ENCODE assay signal across 17 cellular contexts in genomic region chr4:55087016-55087929, GRCh38. TPM values are rescaled to one million over a fixed set of nuclear protein-coding genes. Genes with fewer than 3 reads are reported as not detected.
A peak's percentile ranks its signal among the peaks of the same experiment; 100 is the strongest.
DNase-seq lines count a peak whose midpoint lies in the region; ATAC-seq and TF ChIP-seq lines count a peak whose summit lies in the region.
"Had no signal": no experiment of that assay in that cellular context is flagged by ENCODE, and none has a peak within 500 bp of the region (broad histone marks: within the 10 kb centered on the region; RNA-seq: fewer than 3 reads in every experiment).

No MANE protein-coding gene starts in this region.

- no peak overlapping the region for H3K9ac ChIP-seq in H9 (ENCODE audit: extremely low read depth, insufficient read length, low read length)

- H3K4me1 Mint-ChIP-seq in H9 (peaks cover 13 to 26% of the 10 kb centered on the region in 2 experiments), natural killer cell (peaks cover 0 to 5% of the 10 kb centered on the region in 2 donors)
- H3K4me1 Mint-ChIP-seq in activated CD4-positive, alpha-beta memory T cell treated with anti-CD3 and anti-CD28 coated beads for 36 hours (ENCODE audit: low read depth): no peaks in the 10 kb centered on the region
- H3K4me1 Mint-ChIP-seq: activated T-helper 17 cell treated with anti-CD3 and anti-CD28 coated beads, Interleukin-2, amount 50 U/mL, for 72 hours; T-helper 17 cell had no signal

- H3K27me3 Mint-ChIP-seq in H9 (ENCODE audit: low read depth): no peaks in the 10 kb centered on the region
- no peaks in the 10 kb centered on the region for H3K27me3 Mint-ChIP-seq in natural killer cell (ENCODE audit: low read depth in 2 of 2)
- H3K27me3 Mint-ChIP-seq in activated CD4-positive, alpha-beta memory T cell treated with anti-CD3 and anti-CD28 coated beads for 36 hours: no peaks in the 10 kb centered on the region

- DNase-seq in H9 (no peak), astrocyte of the spinal cord (ENCODE audit: low read depth, low spot score) (peak; percentile 32), globus pallidus (ENCODE audit: low spot score) (peak; percentile 83), pons (ENCODE audit: low spot score) (peak; percentile 94), natural killer cell (no peak), NCI-H1092 treated with DMSO at 0.1 percent for 48 hours (lab: John Stamatoyannopoulos, UW) (no peak), thyroid gland (no peak)
- DNase-seq in activated CD4-positive, alpha-beta memory T cell treated with anti-CD3 and anti-CD28 coated beads for 36 hours: no peak
- DNase-seq: Caco-2, glutamatergic neuron, Kasumi-1, mucosa of descending colon, NCI-H226, T-helper 17 cell had no signal

- TF ChIP-seq CTCF in H9 (conservative IDR thresholded peaks at IDR 0.05) (no peak), astrocyte of the spinal cord (IDR thresholded peaks at IDR 0.05; ENCODE audit: low read depth, low read length) (no peak), natural killer cell (IDR thresholded peaks at IDR 0.05) (no peak), thyroid gland (IDR thresholded peaks at IDR 0.05) (no peak)

- in situ Hi-C loops in astrocyte of the spinal cord (cut with HindIII; ENCODE audit: low sequenced_read_pairs): no loop called here

- no peak overlapping the region for H3K14ac ChIP-seq in H9 (ENCODE audit: insufficient read depth, low read length)

- no peaks in the 10 kb centered on the region for H4K20me1 ChIP-seq in H9 (ENCODE audit: control insufficient read depth, insufficient read depth, insufficient read length)

- no peak overlapping the region for H3K23ac ChIP-seq in H9 (ENCODE audit: insufficient read length, low read depth, low read length)

- intact Hi-C loops in natural killer cell (cut with micrococcal nuclease) (no loop called here), thyroid gland (cut with DNase I) (no loop called here)
- intact Hi-C loops in activated CD4-positive, alpha-beta memory T cell treated with anti-CD3 and anti-CD28 coated beads for 36 hours (cut with micrococcal nuclease): no loop called here

- H3K27ac Mint-ChIP-seq in H9: peak overlapping the region in 2 of 3 experiments; percentile 9 to 59; a peak in 2 of 7 replicates
- H3K27ac Mint-ChIP-seq in natural killer cell: no peak overlapping the region
- H3K27ac Mint-ChIP-seq in activated CD4-positive, alpha-beta memory T cell treated with anti-CD3 and anti-CD28 coated beads for 36 hours: no peak overlapping the region
- H3K27ac Mint-ChIP-seq: activated T-helper 17 cell treated with anti-CD3 and anti-CD28 coated beads, Interleukin-2, amount 50 U/mL, for 72 hours; T-helper 17 cell had no signal

- no peak overlapping the region for H2BK12ac ChIP-seq in H9 (ENCODE audit: insufficient read length, low read depth, low read length)

- CTCF ChIA-PET in activated CD4-positive, alpha-beta memory T cell treated with anti-CD3 and anti-CD28 coated beads for 36 hours (lab: Charles Lee): interaction anchor here (0.6 kb wide), 1 partner anchor 210 kb away, joined by 3 read pairs; no protein-coding TSS in a partner anchor

- H3K4me2 ChIP-seq in H9 (ENCODE audit: insufficient read depth, insufficient read length, low read length): no peak overlapping the region

- H2BK20ac ChIP-seq in H9 (ENCODE audit: low read depth, low read length, poor library complexity, severe bottlenecking): no peak overlapping the region

- H3K79me1 ChIP-seq in H9 (ENCODE audit: insufficient read depth, low read depth, low read length, poor library complexity, severe bottlenecking): no peaks in the 10 kb centered on the region

- no peak overlapping the region for H3K4ac ChIP-seq in H9 (ENCODE audit: low read depth, low read length)

- H3K4me1 ChIP-seq in H9 (ENCODE audit: insufficient read depth, low read length) (no peaks in the 10 kb centered on the region), thyroid gland (peaks cover 11 to 16% of the 10 kb centered on the region in 2 donors)
- H3K4me1 ChIP-seq: Caco-2 had no signal

- ATAC-seq in natural killer cell: no peak
- ATAC-seq: activated T-helper 17 cell treated with anti-CD3 and anti-CD28 coated beads, Interleukin-2, amount 50 U/mL, for 72 hours; mucosa of descending colon; T-helper 17 cell had no signal

- H3T11ph ChIP-seq in H9 (ENCODE audit: low read length): no peak overlapping the region

- H3K27me3 ChIP-seq in H9 (ENCODE audit: insufficient read depth, low read length) (no peaks in the 10 kb centered on the region), thyroid gland (no peaks in the 10 kb centered on the region)

- no peak overlapping the region for H3K56ac ChIP-seq in H9 (ENCODE audit: insufficient read length, low read depth, low read length)

- H3K4me3 Mint-ChIP-seq in H9: no peak overlapping the region
- H3K4me3 Mint-ChIP-seq in natural killer cell: no peak overlapping the region
- H3K4me3 Mint-ChIP-seq in activated CD4-positive, alpha-beta memory T cell treated with anti-CD3 and anti-CD28 coated beads for 36 hours: no peak overlapping the region
- H3K4me3 Mint-ChIP-seq: activated T-helper 17 cell treated with anti-CD3 and anti-CD28 coated beads, Interleukin-2, amount 50 U/mL, for 72 hours; T-helper 17 cell had no signal

- H3K36me3 ChIP-seq in thyroid gland: no peaks in the 10 kb centered on the region

- no peak overlapping the region for H2AFZ ChIP-seq in H9 (ENCODE audit: low read length)

- H3K27ac ChIP-seq in H9 (ENCODE audit: insufficient read length, low read depth, low read length) (no peak overlapping the region), thyroid gland (peak overlapping the region in 1 of 3 donors; percentile 11)

- H3K9me3 Mint-ChIP-seq in H9 (no peaks in the 10 kb centered on the region), natural killer cell (no peaks in the 10 kb centered on the region)
- no peaks in the 10 kb centered on the region for H3K9me3 Mint-ChIP-seq in activated CD4-positive, alpha-beta memory T cell treated with anti-CD3 and anti-CD28 coated beads for 36 hours
- H3K9me3 Mint-ChIP-seq: activated T-helper 17 cell treated with anti-CD3 and anti-CD28 coated beads, Interleukin-2, amount 50 U/mL, for 72 hours had no signal

- H4K8ac ChIP-seq in H9 (replicated peaks; ENCODE audit: insufficient read length, low read depth, low read length): no peak overlapping the region

- H3K4me3 ChIP-seq in astrocyte of the spinal cord (ENCODE audit: low read depth, low read length): no peak overlapping the region
- H3K4me3 ChIP-seq in thyroid gland (replicated peaks in 1 of 3): no peak overlapping the region
- H3K4me3 ChIP-seq: mucosa of descending colon had no signal

- H4K91ac ChIP-seq in H9 (ENCODE audit: insufficient read length, low read depth, low read length): no peak overlapping the region

- H3K23me2 ChIP-seq in H9 (ENCODE audit: insufficient read length, low read depth, low read length, poor library complexity, severe bottlenecking): no peaks in the 10 kb centered on the region

- H4K5ac ChIP-seq in H9 (ENCODE audit: insufficient read length, low read depth, low read length): no peak overlapping the region

- POLR2A ChIA-PET in activated CD4-positive, alpha-beta memory T cell treated with anti-CD3 and anti-CD28 coated beads for 36 hours (lab: Charles Lee): no interaction called here

- H3K18ac ChIP-seq in H9 (ENCODE audit: insufficient read length, low read depth, low read length): no peak overlapping the region

- no CpG with 5 or more reads among the region's 8 CpGs for WGBS in H9 (ENCODE audit: extremely low coverage, insufficient read length, low lambda C conversion rate)
- 45 to 56% methylated on average over 8 of the region's 8 CpGs for WGBS in thyroid gland, 2 donors

- TF ChIP-seq POLR2A in thyroid gland (IDR thresholded peaks at IDR 0.05): no peak

- H2BK120ac ChIP-seq in H9 (ENCODE audit: low read depth, low read length, poor library complexity, severe bottlenecking): no peak overlapping the region

- H2BK5ac ChIP-seq in H9 (ENCODE audit: insufficient read length, low read length): no peak overlapping the region

- H3K9me3 ChIP-seq in H9 (ENCODE audit: control insufficient read depth, low read depth, low read length): no peaks in the 10 kb centered on the region
- no peaks in the 10 kb centered on the region for H3K9me3 ChIP-seq in thyroid gland
- H3K9me3 ChIP-seq: Caco-2, mucosa of descending colon had no signal

- H3K79me2 ChIP-seq in H9 (ENCODE audit: insufficient read depth, low read length): no peaks in the 10 kb centered on the region

- H2BK15ac ChIP-seq in H9 (ENCODE audit: low read depth, low read length): no peak overlapping the region

- H2AK5ac ChIP-seq in H9 (ENCODE audit: insufficient read length, low read length): no peak overlapping the region

- H3K36me3 Mint-ChIP-seq in H9 (ENCODE audit: insufficient read depth in 1 of 3, low read depth in 3 of 3) (peaks cover 19 to 95% (median 50%) of the 10 kb centered on the region in 3 experiments; a peak in 6 of 7 replicates), natural killer cell (no peaks in the 10 kb centered on the region)
- no peaks in the 10 kb centered on the region for H3K36me3 Mint-ChIP-seq in activated CD4-positive, alpha-beta memory T cell treated with anti-CD3 and anti-CD28 coated beads for 36 hours

RNA-seq across cellular contexts. Expression of gene KDR, which starts 38.1 kb away (rescaled TPM):
- 48.2 and 51.4 TPM in 2 replicates for total RNA-seq in H9 (2021)
- under 1 TPM in 2 of 3 donors, not detected in 1; 0.07 to 0.08 TPM for total RNA-seq in natural killer cell
- total RNA-seq in activated CD4-positive, alpha-beta memory T cell treated with anti-CD3 and anti-CD28 coated beads for 36 hours: not detected
- 100 to 1,000 TPM in 2 of 4 donors, 10 to 100 TPM in 2; 62.5 to 153 (median 96.8) TPM for total RNA-seq in thyroid gland
- total RNA-seq: activated CD8-positive, alpha-beta memory T cell treated with anti-CD3 and anti-CD28 coated beads for 36 hours; activated T-helper 17 cell treated with anti-CD3 and anti-CD28 coated beads, Interleukin-2, amount 50 U/mL, for 72 hours; Caco-2; HT-29; T-helper 17 cell had no signal

Comparison
In these comparisons a context has a peak if more than half of its experiments do, and no peak if none do; other contexts are left out.
1. DNase-seq: peak in astrocyte of the spinal cord (single experiment), globus pallidus (single experiment) and pons (single experiment); none in H9 (single experiment), natural killer cell (single experiment), activated CD4-positive, alpha-beta memory T cell treated with anti-CD3 and anti-CD28 coated beads for 36 hours (single experiment), NCI-H1092 treated with DMSO at 0.1 percent for 48 hours (single experiment) and thyroid gland (0 of 2).
2. H3K27ac Mint-ChIP-seq: peak in H9 (2 of 3); none in natural killer cell (0 of 2) and activated CD4-positive, alpha-beta memory T cell treated with anti-CD3 and anti-CD28 coated beads for 36 hours (single experiment).
3. RNA of gene KDR, which starts 38.1 kb away (total RNA-seq): 62.5 to 153 TPM in thyroid gland and 48.2 to 51.4 TPM in H9; 0.07 to 0.08 TPM in natural killer cell and not detected in activated CD4-positive, alpha-beta memory T cell treated with anti-CD3 and anti-CD28 coated beads for 36 hours; every median in the first group is over 10 times any median in the second.